ENCODE assay signal across 9 cellular contexts in genomic region chr1:33010946-33011731, GRCh38. TPM values are rescaled to one million over a fixed set of nuclear protein-coding genes. Genes with fewer than 3 reads are reported as not detected.
DNase-seq lines count a peak whose midpoint lies in the region; ATAC-seq and TF ChIP-seq lines count a peak whose summit lies in the region.
"Had no signal": no experiment of that assay in that cellular context is flagged by ENCODE, and none has a peak within 500 bp of the region (broad histone marks: within the 10 kb centered on the region; RNA-seq: fewer than 3 reads in every experiment).

No MANE protein-coding gene starts in this region.

- DNase-seq in G401 (ENCODE audit: low spot score) (peak; percentile 78), astrocyte of the hippocampus (ENCODE audit: low read depth, low spot score) (peak; percentile 72), right cardiac atrium (peak; percentile 39 to 70 (median 54)), sigmoid colon (peak; percentile 78), GM13977 (ENCODE audit: low spot score) (no peak), brain microvascular endothelial cell (no peak), NOMO-1 treated with DMSO at 0.1 percent for 48 hours (lab: John Stamatoyannopoulos, UW; ENCODE audit: unreplicated experiment) (no peak)
- no peak for DNase-seq in stimulated activated CD4-positive, alpha-beta T cell treated with anti-CD3 and anti-CD28 coated beads, Interleukin-15, amount 100 ng/mL, for 24 hours
- DNase-seq: KG1 had no signal

- TF ChIP-seq CTCF in sigmoid colon (IDR thresholded peaks at IDR 0.05), result no peak
- TF ChIP-seq CTCF in GM13977 (IDR thresholded peaks at IDR 0.05; ENCODE audit: extremely low read depth, insufficient read depth, missing control alignments), result no peak
- TF ChIP-seq CTCF in brain microvascular endothelial cell (IDR thresholded peaks at IDR 0.05; ENCODE audit: low read depth, low read length, missing control alignments), result no peak

- no peak overlapping the region for H3K4me3 ChIP-seq in right cardiac atrium (ENCODE audit: low read length)
- H3K4me3 ChIP-seq in sigmoid colon, result no peak overlapping the region
- no peak overlapping the region for H3K4me3 ChIP-seq in brain microvascular endothelial cell (ENCODE audit: low read depth, low read length)

- H3K27ac ChIP-seq in right cardiac atrium (ENCODE audit: low read length), result peak overlapping the region; percentile 91
- peak overlapping the region; percentile 63 to 80 (median 75) for H3K27ac ChIP-seq in sigmoid colon
- H3K27ac ChIP-seq in brain microvascular endothelial cell, result no peak overlapping the region

- intact Hi-C loops in right cardiac atrium (cut with DNase I) (no loop called here), sigmoid colon (cut with DNase I) (no loop called here)

- H3K4me1 ChIP-seq in right cardiac atrium (ENCODE audit: control insufficient read depth, insufficient read depth, low read length), result peaks cover 22% of the 10 kb centered on the region
- peaks cover 0 to 45% (median 27%) of the 10 kb centered on the region in 4 donors for H3K4me1 ChIP-seq in sigmoid colon

- H3K36me3 ChIP-seq in sigmoid colon (peaks cover 10 to 49% (median 21%) of the 10 kb centered on the region in 4 donors), brain microvascular endothelial cell (replicated peaks) (peaks cover 38% of the 10 kb centered on the region)

- in situ Hi-C loops in G401 (cut with HindIII; ENCODE audit: low sequenced_read_pairs) (loop anchor here (5.0 kb wide), 1 partner anchor 69 kb away; no protein-coding TSS in a partner anchor), GM13977 (cut with MboI; ENCODE audit: low pct_unique_long_range_greater_than_20kb, low sequenced_read_pairs, unreplicated experiment) (no loop called here), brain microvascular endothelial cell (cut with HindIII; ENCODE audit: low pct_ligation_motif_present, low sequenced_read_pairs) (no loop called here)

- H3K9me3 ChIP-seq in right cardiac atrium (ENCODE audit: control insufficient read depth, low read length), result no peaks in the 10 kb centered on the region
- no peaks in the 10 kb centered on the region for H3K9me3 ChIP-seq in sigmoid colon

- ATAC-seq in right cardiac atrium, result peak; percentile 83 to 85

- TF ChIP-seq POLR2A in sigmoid colon (IDR thresholded peaks at IDR 0.05), result no peak

- 25% methylated on average over 5 of the region's 5 CpGs for WGBS in right cardiac atrium
- 62 to 64% methylated on average over 5 of the region's 5 CpGs for WGBS in sigmoid colon, 2 donors

- H3K27me3 ChIP-seq in right cardiac atrium (ENCODE audit: control insufficient read depth, insufficient read depth) (no peaks in the 10 kb centered on the region), sigmoid colon (no peaks in the 10 kb centered on the region), brain microvascular endothelial cell (replicated peaks) (no peaks in the 10 kb centered on the region)

- peak in 2 of 4 donors; percentile 54 to 78 for TF ChIP-seq EP300 in sigmoid colon (IDR thresholded peaks at IDR 0.05)

RNA-seq across cellular contexts. Expression of gene AK2, which starts 25.5 kb away (rescaled TPM):
- 244 and 260 TPM in 2 replicates for total RNA-seq in G401 (2014; rRNA removed; shearing (Covaris generic))
- total RNA-seq in right cardiac atrium (100 to 1,000 TPM; 114 to 143 (median 130) TPM), sigmoid colon (100 to 1,000 TPM in 2 of 4 donors, 10 to 100 TPM in 2; 79.6 to 190 (median 98.8) TPM)
- polyA plus RNA-seq in right cardiac atrium (149 TPM), sigmoid colon (100 to 1,000 TPM; 139 to 202 (median 158) TPM)

RNA-seq across cellular contexts. Expression of gene RNF19B, which starts 46.5 kb away (rescaled TPM):
- 13.2 and 19.0 TPM in 2 replicates for total RNA-seq in G401 (2014; rRNA removed; shearing (Covaris generic))
- total RNA-seq in right cardiac atrium, result 10 to 100 TPM in 3 of 4 donors, 1 to 10 TPM in 1; 9.8 to 12.5 (median 11.3) TPM
- polyA plus RNA-seq in right cardiac atrium, result 3.8 TPM
- 10 to 100 TPM; 14.5 to 28.9 (median 21.6) TPM for total RNA-seq in sigmoid colon
- 10 to 100 TPM; 43.2 to 50.7 (median 46.7) TPM for polyA plus RNA-seq in sigmoid colon

Comparison
In these comparisons a context has a peak if more than half of its experiments do, and no peak if none do; other contexts are left out.
1. DNase-seq: peak in G401 (single experiment), astrocyte of the hippocampus (single experiment), right cardiac atrium (3 of 3) and sigmoid colon (single experiment); none in GM13977 (single experiment), brain microvascular endothelial cell (single experiment), stimulated activated CD4-positive, alpha-beta T cell treated with anti-CD3 and anti-CD28 coated beads, Interleukin-15, amount 100 ng/mL, for 24 hours (single experiment) and NOMO-1 treated with DMSO at 0.1 percent for 48 hours (single experiment).